Comparison of ENCODE assay signal across 18 cellular contexts in genomic region chr2:62738981-62739936, GRCh38. TPM values are rescaled to one million over a fixed set of nuclear protein-coding genes. Genes with fewer than 3 reads are reported as not detected.
A peak's percentile ranks its signal among the peaks of the same experiment; 100 is the strongest.
DNase-seq lines count a peak whose midpoint lies in the region; ATAC-seq, FAIRE-seq and TF ChIP-seq lines count a peak whose summit lies in the region.
"Had no signal": no experiment of that assay in that cellular context is flagged by ENCODE, and none has a peak within 500 bp of the region (broad histone marks: within the 10 kb centered on the region; RNA-seq: fewer than 3 reads in every experiment).

No MANE protein-coding gene starts in this region.

- peak overlapping the region in 1 of 2 donors; percentile 54 for H3K4me3 Mint-ChIP-seq in stimulated activated naive CD8-positive, alpha-beta T cell treated with anti-CD3 and anti-CD28 coated beads, Interleukin-15, amount 100 ng/mL, for 72 hours
- H3K4me3 Mint-ChIP-seq: activated naive CD4-positive, alpha-beta T cell treated with anti-CD3 and anti-CD28 coated beads, Interleukin-2, amount 10 ng/mL, durations not matched to agents 7 days and 5 days; nephron had no signal

- peak overlapping the region; percentile 47 to 96 for H3K27ac Mint-ChIP-seq in stimulated activated naive CD8-positive, alpha-beta T cell treated with anti-CD3 and anti-CD28 coated beads, Interleukin-15, amount 100 ng/mL, for 72 hours
- H3K27ac Mint-ChIP-seq: activated naive CD4-positive, alpha-beta T cell treated with anti-CD3 and anti-CD28 coated beads, Interleukin-2, amount 10 ng/mL, durations not matched to agents 7 days and 5 days had no signal

- H3K4me3 ChIP-seq in astrocyte of the spinal cord (ENCODE audit: low read depth, low read length): no peak overlapping the region
- H3K4me3 ChIP-seq: esophagus muscularis mucosa, HAP-1, prostate gland had no signal

- no peak for ATAC-seq in stimulated activated naive CD8-positive, alpha-beta T cell treated with anti-CD3 and anti-CD28 coated beads, Interleukin-15, amount 100 ng/mL, for 72 hours
- no peak for ATAC-seq in stimulated activated naive CD8-positive, alpha-beta T cell treated with anti-CD3 and anti-CD28 coated beads, Interleukin-15, Interleukin-2, amounts not matched to agents 100 U/mL and 50 U/mL, for 24 hours
- no peak for ATAC-seq in GM21528 (IDR thresholded peaks at IDR 0.05; ENCODE audit: low FRiP score, unreplicated experiment)

- H3K4me1 Mint-ChIP-seq in stimulated activated naive CD8-positive, alpha-beta T cell treated with anti-CD3 and anti-CD28 coated beads, Interleukin-15, amount 100 ng/mL, for 72 hours: peaks cover 35% of the 10 kb centered on the region

- in situ Hi-C loops in astrocyte of the spinal cord (cut with HindIII; ENCODE audit: low sequenced_read_pairs): no loop called here

- H3K27me3 Mint-ChIP-seq in stimulated activated naive CD8-positive, alpha-beta T cell treated with anti-CD3 and anti-CD28 coated beads, Interleukin-15, amount 100 ng/mL, for 72 hours: no peaks in the 10 kb centered on the region
- H3K27me3 Mint-ChIP-seq: activated naive CD4-positive, alpha-beta T cell treated with anti-CD3 and anti-CD28 coated beads, Interleukin-2, amount 10 ng/mL, durations not matched to agents 7 days and 5 days had no signal

- no peak for TF ChIP-seq CTCF in astrocyte of the spinal cord (IDR thresholded peaks at IDR 0.05; ENCODE audit: low read depth, low read length)

- no peaks in the 10 kb centered on the region for H3K9me3 Mint-ChIP-seq in stimulated activated naive CD8-positive, alpha-beta T cell treated with anti-CD3 and anti-CD28 coated beads, Interleukin-15, amount 100 ng/mL, for 72 hours
- H3K9me3 Mint-ChIP-seq: activated naive CD4-positive, alpha-beta T cell treated with anti-CD3 and anti-CD28 coated beads, Interleukin-2, amount 10 ng/mL, durations not matched to agents 7 days and 5 days had no signal

- FAIRE-seq in GM12891 (lab: Jason Lieb, UNC): no peak

- TF ChIP-seq POLR2A in GM12891 (IDR thresholded peaks at IDR 0.05; ENCODE audit: low read depth, low read length): no peak

- no peak for DNase-seq in stimulated activated naive CD8-positive, alpha-beta T cell treated with anti-CD3 and anti-CD28 coated beads, Interleukin-15, amount 100 ng/mL, for 72 hours
- no peak for DNase-seq in stimulated activated naive CD8-positive, alpha-beta T cell treated with anti-CD3 and anti-CD28 coated beads, Interleukin-15, Interleukin-2, amounts not matched to agents 100 U/mL and 50 U/mL, for 24 hours
- DNase-seq in astrocyte of the spinal cord (ENCODE audit: low read depth, low spot score): peak; percentile 38
- peak; percentile 21 for DNase-seq in iris pigment epithelial cell (ENCODE audit: low read depth)
- DNase-seq in stimulated activated CD4-positive, alpha-beta T cell treated with anti-CD3 and anti-CD28 coated beads, Interleukin-12 subunit alpha, Interleukin-12 subunit beta, amount 100 ng/mL, for 4 hours: no peak
- DNase-seq in Ammon's horn (ENCODE audit: low spot score): no peak
- DNase-seq in GM12891 (ENCODE audit: insufficient read length, low spot score): no peak
- DNase-seq: activated CD4-positive, alpha-beta T cell treated with anti-CD3 and anti-CD28 coated beads, Interleukin-2, amount 50 U/mL, for 4 hours; activated naive CD4-positive, alpha-beta T cell treated with anti-CD3 and anti-CD28 coated beads, Interleukin-2, amount 10 ng/mL, durations not matched to agents 7 days and 5 days; activated T-cell treated with anti-CD3 and anti-CD28 coated beads, Interleukin-2, amount 50 U/mL, for 1 hour; kidney; NCI-H2029; RPMI8226 had no signal

TF ChIP-seq in GM12891, 5 proteins besides CTCF, POLR2A, EP300 and RAD21:
- no peak for TF ChIP-seq POLR2AphosphoS5 (IDR thresholded peaks at IDR 0.05; ENCODE audit: low read depth, low read length)
- no peak for TF ChIP-seq PAX5 (IDR thresholded peaks at IDR 0.05; ENCODE audit: insufficient read depth, low read length, severe bottlenecking)
- no peak for TF ChIP-seq SPI1 (IDR thresholded peaks at IDR 0.05; ENCODE audit: low read depth, low read length)
- TF ChIP-seq POU2F2 (IDR thresholded peaks at IDR 0.05; ENCODE audit: low read depth, low read length): no peak
- TF ChIP-seq TAF1 (IDR thresholded peaks at IDR 0.05; ENCODE audit: low read depth, low read length): no peak

RNA-seq across cellular contexts. Expression of gene EHBP1, which starts 33.7 kb away (rescaled TPM):
- polyA plus RNA-seq in GM12891 (2012; ENCODE audit: low read depth, missing spikeins): 11.5 TPM

Comparison
In these comparisons a context has a peak if more than half of its experiments do, and no peak if none do; other contexts are left out.
1. DNase-seq: peak in astrocyte of the spinal cord (single experiment) and iris pigment epithelial cell (single experiment); none in stimulated activated naive CD8-positive, alpha-beta T cell treated with anti-CD3 and anti-CD28 coated beads, Interleukin-15, amount 100 ng/mL, for 72 hours (0 of 2), stimulated activated naive CD8-positive, alpha-beta T cell treated with anti-CD3 and anti-CD28 coated beads, Interleukin-15, Interleukin-2, amounts not matched to agents 100 U/mL and 50 U/mL, for 24 hours (single experiment), stimulated activated CD4-positive, alpha-beta T cell treated with anti-CD3 and anti-CD28 coated beads, Interleukin-12 subunit alpha, Interleukin-12 subunit beta, amount 100 ng/mL, for 4 hours (single experiment), Ammon's horn (single experiment) and GM12891 (single experiment).